Comparison of ENCODE assay signal across 19 cellular contexts in genomic region chr20:58023346-58023745, GRCh38.
"Had no signal": no experiment of that assay in that cellular context is flagged by ENCODE, and none has a peak within 500 bp of the region (broad histone marks: within the 10 kb centered on the region; RNA-seq: fewer than 3 reads in every experiment).

No MANE protein-coding gene starts in this region.

- H3K4me1 ChIP-seq: neural progenitor cell, transverse colon had no signal

- DNase-seq: cortex of kidney; dorsolateral prefrontal cortex; effector CD8-positive, alpha-beta T cell; foreskin melanocyte; hippocampal formation; kidney glomerular epithelial cell; midbrain; occipital lobe; psoas muscle; retina; stimulated activated CD4-positive, alpha-beta T cell treated with anti-CD3 and anti-CD28 coated beads, Interleukin-2, amount 100 ng/mL, for 24 hours; stimulated activated CD4-positive, alpha-beta T cell treated with anti-CD3 and anti-CD28 coated beads, Interleukin-4, amount 100 ng/mL, for 4 hours; stimulated activated naive CD4-positive, alpha-beta T cell; stomach; substantia nigra; transverse colon had no signal

- H3K9me3 ChIP-seq: pancreas, psoas muscle, stomach, thoracic aorta, transverse colon had no signal

- H3K27ac ChIP-seq: dorsolateral prefrontal cortex, neural progenitor cell, pancreas, psoas muscle, stomach, thoracic aorta, transverse colon had no signal

- H3K36me3 ChIP-seq: neural progenitor cell, pancreas, stomach, thoracic aorta, transverse colon had no signal

- H3K4me3 ChIP-seq: dorsolateral prefrontal cortex, neural progenitor cell, pancreas, psoas muscle, stomach, thoracic aorta, transverse colon had no signal

- H3K27me3 ChIP-seq: neural progenitor cell, pancreas, transverse colon had no signal
